Comparison of ENCODE assay signal across 8 cellular contexts in genomic region chr18:69400253-69400975, GRCh38. TPM values are rescaled to one million over a fixed set of nuclear protein-coding genes. Genes with fewer than 3 reads are reported as not detected.
DNase-seq lines count a peak whose midpoint lies in the region; ATAC-seq and TF ChIP-seq lines count a peak whose summit lies in the region.

DOK6 (plus strand) TSS chr18:69400888.

- peak within 1 kb of the TSS; percentile 72 for H3K4me3 Mint-ChIP-seq in endodermal cell

- H2BK20ac ChIP-seq in IMR-90 (ENCODE audit: low read depth, low read length), result no peak within 1 kb of the TSS

- H3K4me1 ChIP-seq in BE2C, result no peaks in the 10 kb centered on the region
- no peaks in the 10 kb centered on the region for H3K4me1 ChIP-seq in IMR-90 (ENCODE audit: control insufficient read depth, insufficient read depth, low read length)
- H3K4me1 ChIP-seq in endodermal cell (ENCODE audit: control insufficient read depth, insufficient read depth, low read length), result no peaks in the 10 kb centered on the region
- H3K4me1 ChIP-seq in lung (ENCODE audit: control insufficient read depth in 2 of 2, insufficient read depth in 2 of 2, low read length in 2 of 2), result peaks cover 0 to 7% of the 10 kb centered on the region in 2 donors
- peaks cover 0 to 11% of the 10 kb centered on the region in 2 donors for H3K4me1 ChIP-seq in thoracic aorta (ENCODE audit: control insufficient read depth in 1 of 2, low read depth in 2 of 2)

- no peaks in the 10 kb centered on the region for H4K20me1 ChIP-seq in IMR-90 (ENCODE audit: insufficient read depth, low read length)

- 2% methylated on average over 33 of the region's 79 CpGs; no CpG with 5 or more reads in 1 of the 2 experiments for WGBS in IMR-90 (ENCODE audit: extremely low coverage in 2 of 2, insufficient read length in 1 of 2), 2 experiments
- WGBS in endodermal cell (ENCODE audit: insufficient coverage in 1 of 2, insufficient read length in 1 of 2), 2 experiments, result 0% methylated on average over 26 to 77 of the region's 79 CpGs
- 1% methylated on average over 53 to 79 of the region's 79 CpGs for WGBS in lung, 2 donors

- peak within 1 kb of the TSS; percentile 10; the same call in 1 of the 2 replicates for H4K91ac ChIP-seq in IMR-90 (ENCODE audit: insufficient read depth, low read depth, low read length)

- H3K27ac ChIP-seq in IMR-90 (ENCODE audit: insufficient read depth, low read length) (peak within 1 kb of the TSS; percentile 51; the same call in 1 of the 2 replicates), SK-N-MC (no peak within 1 kb of the TSS), endodermal cell (ENCODE audit: low read depth, low read length) (peak within 1 kb of the TSS; percentile 77), lung (ENCODE audit: low read depth in 1 of 2, low read length in 1 of 2) (peak within 1 kb of the TSS; percentile 37 to 47), thoracic aorta (peak within 1 kb of the TSS; percentile 52 to 59)

- dilution Hi-C loops in IMR-90 (cut with HindIII; ENCODE audit: low sequenced_read_pairs, unreplicated experiment), result no loop called here

- peak within 1 kb of the TSS; percentile 79 for H2AK9ac ChIP-seq in IMR-90 (replicated peaks; ENCODE audit: low read depth, low read length, poor library complexity)

- TF ChIP-seq CTCF in BE2C (IDR thresholded peaks at IDR 0.05; ENCODE audit: low read depth, low read length) (no peak), IMR-90 (conservative IDR thresholded peaks at IDR 0.05; ENCODE audit: low read depth, low read length) (no peak), endodermal cell (conservative IDR thresholded peaks at IDR 0.05) (no peak), lung (IDR thresholded peaks at IDR 0.05; ENCODE audit: control extremely low read depth, extremely low read depth) (no peak), thoracic aorta (IDR thresholded peaks at IDR 0.05) (no peak)

- no peaks in the 10 kb centered on the region for H3K36me3 ChIP-seq in BE2C
- no peaks in the 10 kb centered on the region for H3K36me3 ChIP-seq in IMR-90 (ENCODE audit: control insufficient read depth, insufficient read depth, low read length)
- H3K36me3 ChIP-seq in SK-N-MC (ENCODE audit: insufficient read depth, low read length), result no peaks in the 10 kb centered on the region
- no peaks in the 10 kb centered on the region for H3K36me3 ChIP-seq in endodermal cell (ENCODE audit: control insufficient read depth, insufficient read depth, low read length)
- H3K36me3 ChIP-seq in lung (ENCODE audit: control insufficient read depth in 2 of 2, insufficient read depth in 2 of 2, low read length in 2 of 2), result no peaks in the 10 kb centered on the region
- no peaks in the 10 kb centered on the region for H3K36me3 ChIP-seq in thoracic aorta

- H3K27me3 ChIP-seq in BE2C (no peaks in the 10 kb centered on the region), IMR-90 (ENCODE audit: control insufficient read depth, insufficient read depth, low read length) (peaks cover 10% of the 10 kb centered on the region), endodermal cell (ENCODE audit: control insufficient read depth, insufficient read depth, low read length, poor library complexity, severe bottlenecking) (peaks cover 49% of the 10 kb centered on the region), lung (ENCODE audit: control insufficient read depth, insufficient read depth) (peaks cover 7% of the 10 kb centered on the region), thoracic aorta (replicated peaks; ENCODE audit: insufficient read depth) (no peaks in the 10 kb centered on the region)

- no peaks in the 10 kb centered on the region for H3K9me1 ChIP-seq in IMR-90 (ENCODE audit: insufficient read depth, low read length)

- H3K9me3 ChIP-seq in BE2C, result no peaks in the 10 kb centered on the region
- H3K9me3 ChIP-seq in IMR-90 (ENCODE audit: control insufficient read depth, insufficient read depth, low read length), result no peaks in the 10 kb centered on the region
- no peaks in the 10 kb centered on the region for H3K9me3 ChIP-seq in SK-N-MC (ENCODE audit: low read depth, low read length)
- H3K9me3 ChIP-seq in endodermal cell (ENCODE audit: control insufficient read depth, low read length), result no peaks in the 10 kb centered on the region
- H3K9me3 ChIP-seq in lung (ENCODE audit: control insufficient read depth in 2 of 2, insufficient read depth in 1 of 2, low read length in 1 of 2), result peaks cover 0 to 2% of the 10 kb centered on the region in 2 donors
- H3K9me3 ChIP-seq in thoracic aorta, result no peaks in the 10 kb centered on the region

- POLR2A ChIA-PET in IMR-90 (lab: Charles Lee; ENCODE audit: unreplicated experiment), result no interaction called here

- peak within 1 kb of the TSS; percentile 71 for H3K4me3 ChIP-seq in BE2C (ENCODE audit: low read depth, low read length)
- peak within 1 kb of the TSS; percentile 42 for H3K4me3 ChIP-seq in IMR-90 (ENCODE audit: insufficient read depth, low read depth, low read length)
- H3K4me3 ChIP-seq in SK-N-MC, result peak within 1 kb of the TSS; percentile 78
- H3K4me3 ChIP-seq in endodermal cell (ENCODE audit: low read length), result peak within 1 kb of the TSS; percentile 80
- peak within 1 kb of the TSS; percentile 38 for H3K4me3 ChIP-seq in lung
- peak within 1 kb of the TSS; percentile 77 for H3K4me3 ChIP-seq in thoracic aorta

- no peak within 1 kb of the TSS for H2AK5ac ChIP-seq in IMR-90 (ENCODE audit: low read depth, low read length)

- H3K36me3 Mint-ChIP-seq in endodermal cell (ENCODE audit: low read depth), result no peaks in the 10 kb centered on the region

- H4K8ac ChIP-seq in IMR-90 (ENCODE audit: low read depth in 2 of 2, low read length in 2 of 2), result peak within 1 kb of the TSS in 1 of 2 experiments; percentile 56; a peak in 1 of 4 replicates

- H3K79me1 ChIP-seq in IMR-90 (ENCODE audit: low read depth in 1 of 2, low read length in 2 of 2), result peaks cover 0 to 8% of the 10 kb centered on the region in 2 experiments; a peak in 1 of 4 replicates

- H3K9ac ChIP-seq in IMR-90 (ENCODE audit: low read depth, low read length) (peak within 1 kb of the TSS; percentile 17; the same call in 1 of the 2 replicates), SK-N-MC (ENCODE audit: insufficient read length) (peak within 1 kb of the TSS; percentile 73), endodermal cell (ENCODE audit: extremely low read depth, low read length, poor library complexity, severe bottlenecking) (no peak within 1 kb of the TSS)

- 0 out of 2 replicates have a peak within 1 kb of the TSS, but pooled peaks have one; percentile 77 for H3K14ac ChIP-seq in IMR-90 (replicated peaks; ENCODE audit: low read depth, low read length)

- peak within 1 kb of the TSS; percentile 38; the same call in 1 of the 2 replicates for H3K56ac ChIP-seq in IMR-90 (ENCODE audit: extremely low read depth, insufficient read depth, low read length)

- BruUV-seq in IMR-90 (replicated peaks; lab: Mats Ljungman, UMichigan), result no TSS peak

- H3K27me3 Mint-ChIP-seq in endodermal cell (ENCODE audit: insufficient read depth), result peaks cover 59% of the 10 kb centered on the region

- intact Hi-C loops in IMR-90 (cut with micrococcal nuclease), result loop anchor here (2.0 to 5.0 kb wide), 3 partner anchors 553 to 686 kb away; no protein-coding TSS in a partner anchor

- H4K5ac ChIP-seq in IMR-90 (ENCODE audit: low read depth, low read length), result no peak within 1 kb of the TSS; the same call in 1 of the 2 replicates

- peaks cover 19% of the 10 kb centered on the region for H3K4me1 Mint-ChIP-seq in endodermal cell

- peak within 1 kb of the TSS; percentile 91 for H3K4me2 ChIP-seq in IMR-90 (ENCODE audit: low read depth, low read length)

- TF ChIP-seq POLR2A in IMR-90 (IDR thresholded peaks at IDR 0.05; ENCODE audit: low read depth, low read length), result no peak

- CTCF ChIA-PET in IMR-90 (lab: Yijun Ruan, JAX), result no interaction called here

- ATAC-seq in IMR-90 (ENCODE audit: low read depth) (peak; percentile 84), lung (ENCODE audit: insufficient read depth, low FRiP score) (peak; percentile 54), thoracic aorta (ENCODE audit: insufficient number of reproducible peaks, low FRiP score, low read depth) (no peak), GM21390 (IDR thresholded peaks at IDR 0.05; ENCODE audit: unreplicated experiment) (no peak)

- H3K23ac ChIP-seq in IMR-90 (ENCODE audit: low read depth, low read length), result peak within 1 kb of the TSS; percentile 90

- H2BK15ac ChIP-seq in IMR-90 (ENCODE audit: low read depth, low read length), result no peak within 1 kb of the TSS

- peak within 1 kb of the TSS; percentile 90 for H2AFZ ChIP-seq in IMR-90 (replicated peaks; ENCODE audit: low read length, poor library complexity)

- peak within 1 kb of the TSS; percentile 68; the same call in 1 of the 2 replicates for H3K4ac ChIP-seq in IMR-90 (ENCODE audit: low read depth, low read length)

- no peak within 1 kb of the TSS for H2BK5ac ChIP-seq in IMR-90 (ENCODE audit: low read depth, low read length, poor library complexity, severe bottlenecking)

- H3K18ac ChIP-seq in IMR-90 (ENCODE audit: low read depth, low read length), result no peak within 1 kb of the TSS; the same call in 1 of the 2 replicates

- peak within 1 kb of the TSS; percentile 4; the same call in 1 of the 2 replicates for H2BK120ac ChIP-seq in IMR-90 (ENCODE audit: low read depth, low read length)

- in situ Hi-C loops in IMR-90 (cut with MboI; ENCODE audit: low sequenced_read_pairs), result no loop called here

- DNase-seq in BE2C (peak; percentile 81), IMR-90 (peak; percentile 69), SK-N-MC (ENCODE audit: low read depth, low spot score) (peak; percentile 35), endodermal cell (peak; percentile 86), lung (ENCODE audit: low spot score) (no peak), thoracic aorta (ENCODE audit: low spot score) (no peak), activated gamma-delta T cell treated with Interleukin-2 at 50 U/mL for 16 hours (no peak)

- no peaks in the 10 kb centered on the region for H3K9me3 Mint-ChIP-seq in endodermal cell

- H3K27ac Mint-ChIP-seq in endodermal cell, result no peak within 1 kb of the TSS

- TF ChIP-seq RAD21 in IMR-90 (IDR thresholded peaks at IDR 0.05; ENCODE audit: low read length), result no peak

TF ChIP-seq in IMR-90, 13 proteins besides CTCF, POLR2A, EP300 and RAD21 (continues in another document):
- no peak for TF ChIP-seq FOS (IDR thresholded peaks at IDR 0.05; ENCODE audit: low read depth, low read length)
- TF ChIP-seq CHD1 (IDR thresholded peaks at IDR 0.05; ENCODE audit: low read depth, low read length), result no peak
- no peak for TF ChIP-seq MAFK (IDR thresholded peaks at IDR 0.05; ENCODE audit: low read depth, low read length)
- TF ChIP-seq NFE2L2 (IDR thresholded peaks at IDR 0.05; ENCODE audit: low read depth, low read length), result no peak
- TF ChIP-seq RFX5 (IDR thresholded peaks at IDR 0.05; ENCODE audit: low read depth, low read length), result no peak

RNA-seq across cellular contexts. Expression of gene DOK6, which starts in this region (rescaled TPM):
- polyA plus RNA-seq in BE2C (2012; ENCODE audit: insufficient read depth, insufficient read length, low read depth), result 2.5 TPM
- total RNA-seq in IMR-90 (2012; rRNA removed) (2.7 and 3.9 TPM in 2 replicates), endodermal cell (1 to 10 TPM; 5.7 to 5.9 TPM), lung (10 to 100 TPM in 1 of 2 donors, 1 to 10 TPM in 1; 4.2 to 21.3 TPM), thoracic aorta (1 to 10 TPM; 2.0 to 2.1 TPM)
- polyA plus RNA-seq in IMR-90 (2012; rRNA removed) (1.6 and 1.9 TPM in 2 replicates), lung (1 to 10 TPM in 1 of 2 donors, under 1 TPM in 1; 0.61 to 1.1 TPM)
- 0.25 and 0.90 TPM in 2 replicates for polyA plus RNA-seq in IMR-90 (2012; cell fraction: cytosol; rRNA removed)
- polyA plus RNA-seq in IMR-90 (2012; cell fraction: nucleus; rRNA removed; ENCODE audit: low replicate concordance), result 0.07 and 1.2 TPM in 2 replicates
- 3.5 TPM for polyA plus RNA-seq in endodermal cell (2013, experiment 1 of 2)
- polyA plus RNA-seq in endodermal cell (2013, experiment 2 of 2), result 3.1 TPM

Comparison
In these comparisons a context has a peak if more than half of its experiments do, and no peak if none do; other contexts are left out.
1. DNase-seq: peak in BE2C (single experiment), IMR-90 (single experiment), SK-N-MC (single experiment) and endodermal cell (single experiment); none in lung (single experiment), thoracic aorta (single experiment) and activated gamma-delta T cell treated with Interleukin-2 at 50 U/mL for 16 hours (single experiment).
2. ATAC-seq: peak in IMR-90 (single experiment) and lung (single experiment); none in thoracic aorta (single experiment) and GM21390 (single experiment).
3. Peak in every context shown above with its lines, with median percentiles within 50 percentile points of each other: H3K4me3 ChIP-seq.